8 cellular contexts compared by ENCODE assay signal in genomic region chr11:17352925-17353227, GRCh38. TPM values are rescaled to one million over a fixed set of nuclear protein-coding genes. Genes with fewer than 3 reads are reported as not detected.
DNase-seq lines count a peak whose midpoint lies in the region; ATAC-seq and TF ChIP-seq lines count a peak whose summit lies in the region.

No MANE protein-coding gene starts in this region.

- intact Hi-C loops in Panc1 (cut with micrococcal nuclease; ENCODE audit: unreplicated experiment) (loop anchor here (5.0 kb wide), 2 partner anchors 76 to 121 kb away; partner anchors contain the start of gene NUCB2), left cardiac atrium (cut with DNase I) (no loop called here)

- H3K27me3 ChIP-seq in Panc1 (ENCODE audit: control insufficient read depth, insufficient read depth, low read length), result no peaks in the 10 kb centered on the region

- peak overlapping the region; percentile 86 for H3K27ac Mint-ChIP-seq in activated naive CD8-positive, alpha-beta T cell treated with anti-CD3 and anti-CD28 coated beads for 36 hours

- in situ Hi-C loops in Panc1 (cut with HindIII; ENCODE audit: low pct_unique_long_range_greater_than_20kb, low sequenced_read_pairs), result no loop called here

- TSS peak; percentile 76 for BruUV-seq in Panc1 (replicated peaks; lab: Mats Ljungman, UMichigan)

- peak overlapping the region; percentile 84 for H3K27ac ChIP-seq in Panc1 (ENCODE audit: low read length)

- H3K4me3 ChIP-seq in Panc1 (ENCODE audit: low read depth in 2 of 2, low read length in 2 of 2) (peak overlapping the region; percentile 58 to 89), retinal pigment epithelial cell (ENCODE audit: low read length) (peak overlapping the region; percentile 71)

- H3K4me1 Mint-ChIP-seq in activated naive CD8-positive, alpha-beta T cell treated with anti-CD3 and anti-CD28 coated beads for 36 hours, result peaks cover 29% of the 10 kb centered on the region

- H3K4me1 ChIP-seq in Panc1 (ENCODE audit: control insufficient read depth, insufficient read depth, low read length), result peaks cover 4% of the 10 kb centered on the region; the same call in 1 of the 2 replicates

- CTCF ChIA-PET in Panc1 (lab: Charles Lee), result no interaction called here

- H3K9me3 Mint-ChIP-seq in activated naive CD8-positive, alpha-beta T cell treated with anti-CD3 and anti-CD28 coated beads for 36 hours, result no peaks in the 10 kb centered on the region

- TF ChIP-seq CTCF in Panc1 (IDR thresholded peaks at IDR 0.05) (no peak), retinal pigment epithelial cell (conservative IDR thresholded peaks at IDR 0.05; ENCODE audit: low read depth, low read length) (no peak)

- H3K4me3 Mint-ChIP-seq in activated naive CD8-positive, alpha-beta T cell treated with anti-CD3 and anti-CD28 coated beads for 36 hours, result peak overlapping the region; percentile 84

- POLR2A ChIA-PET in Panc1 (lab: Charles Lee), result interaction anchor here (0.6 kb wide), 1 partner anchor 274 kb away, joined by 3 read pairs; no protein-coding TSS in a partner anchor

- DNase-seq in ELR (ENCODE audit: low read depth) (peak; percentile 66), Panc1 (ENCODE audit: low read depth, low spot score) (peak; percentile 28), left cardiac atrium (peak; percentile 54), retinal pigment epithelial cell (ENCODE audit: low read depth) (no peak), NCI-H2107 (lab: John Stamatoyannopoulos, UW) (no peak)
- DNase-seq in activated naive CD8-positive, alpha-beta T cell treated with anti-CD3 and anti-CD28 coated beads for 36 hours, result peak; percentile 62

- ATAC-seq in HG02852 (IDR thresholded peaks at IDR 0.05; ENCODE audit: unreplicated experiment) (peak; percentile 44), Panc1 (peak; percentile 71), left cardiac atrium (peak; percentile 36 to 67), GM18861 (IDR thresholded peaks at IDR 0.05; ENCODE audit: unreplicated experiment) (no peak)

- H3K27me3 Mint-ChIP-seq in activated naive CD8-positive, alpha-beta T cell treated with anti-CD3 and anti-CD28 coated beads for 36 hours, result no peaks in the 10 kb centered on the region

- peaks cover 25% of the 10 kb centered on the region for H3K36me3 Mint-ChIP-seq in activated naive CD8-positive, alpha-beta T cell treated with anti-CD3 and anti-CD28 coated beads for 36 hours

- no peaks in the 10 kb centered on the region for H3K9me3 ChIP-seq in Panc1 (ENCODE audit: control insufficient read depth, insufficient read depth, low read depth, low read length)

- no peaks in the 10 kb centered on the region for H3K36me3 ChIP-seq in Panc1 (ENCODE audit: control insufficient read depth, insufficient read depth, low read length)

RNA-seq across cellular contexts. Expression of gene NCR3LG1, which starts 1.3 kb away (rescaled TPM):
- 8.6 TPM for total RNA-seq in Panc1 (2021; ENCODE audit: unreplicated experiment)
- polyA plus RNA-seq in Panc1 (2012; ENCODE audit: insufficient read length), result 1.1 TPM
- total RNA-seq in activated naive CD8-positive, alpha-beta T cell treated with anti-CD3 and anti-CD28 coated beads for 36 hours, result 1 to 10 TPM; 5.0 TPM
- total RNA-seq in left cardiac atrium, result 1 to 10 TPM; 1.9 to 4.2 TPM

RNA-seq across cellular contexts. Expression of gene KCNJ11, which starts 35.6 kb away (rescaled TPM):
- 0.67 TPM for total RNA-seq in Panc1 (2021; ENCODE audit: unreplicated experiment)
- polyA plus RNA-seq in Panc1 (2012; ENCODE audit: insufficient read length), result 1.1 TPM
- under 1 TPM; 0.56 to 0.74 TPM for total RNA-seq in activated naive CD8-positive, alpha-beta T cell treated with anti-CD3 and anti-CD28 coated beads for 36 hours
- total RNA-seq in left cardiac atrium, result 10 to 100 TPM; 11.3 to 21.2 TPM

Comparison
In these comparisons a context has a peak if more than half of its experiments do, and no peak if none do; other contexts are left out.
1. DNase-seq: peak in ELR (single experiment), Panc1 (single experiment), activated naive CD8-positive, alpha-beta T cell treated with anti-CD3 and anti-CD28 coated beads for 36 hours (single experiment) and left cardiac atrium (single experiment); none in retinal pigment epithelial cell (single experiment) and NCI-H2107 (single experiment).